Comparison of ENCODE assay signal across 8 cellular contexts in the genomic region with DNA sequence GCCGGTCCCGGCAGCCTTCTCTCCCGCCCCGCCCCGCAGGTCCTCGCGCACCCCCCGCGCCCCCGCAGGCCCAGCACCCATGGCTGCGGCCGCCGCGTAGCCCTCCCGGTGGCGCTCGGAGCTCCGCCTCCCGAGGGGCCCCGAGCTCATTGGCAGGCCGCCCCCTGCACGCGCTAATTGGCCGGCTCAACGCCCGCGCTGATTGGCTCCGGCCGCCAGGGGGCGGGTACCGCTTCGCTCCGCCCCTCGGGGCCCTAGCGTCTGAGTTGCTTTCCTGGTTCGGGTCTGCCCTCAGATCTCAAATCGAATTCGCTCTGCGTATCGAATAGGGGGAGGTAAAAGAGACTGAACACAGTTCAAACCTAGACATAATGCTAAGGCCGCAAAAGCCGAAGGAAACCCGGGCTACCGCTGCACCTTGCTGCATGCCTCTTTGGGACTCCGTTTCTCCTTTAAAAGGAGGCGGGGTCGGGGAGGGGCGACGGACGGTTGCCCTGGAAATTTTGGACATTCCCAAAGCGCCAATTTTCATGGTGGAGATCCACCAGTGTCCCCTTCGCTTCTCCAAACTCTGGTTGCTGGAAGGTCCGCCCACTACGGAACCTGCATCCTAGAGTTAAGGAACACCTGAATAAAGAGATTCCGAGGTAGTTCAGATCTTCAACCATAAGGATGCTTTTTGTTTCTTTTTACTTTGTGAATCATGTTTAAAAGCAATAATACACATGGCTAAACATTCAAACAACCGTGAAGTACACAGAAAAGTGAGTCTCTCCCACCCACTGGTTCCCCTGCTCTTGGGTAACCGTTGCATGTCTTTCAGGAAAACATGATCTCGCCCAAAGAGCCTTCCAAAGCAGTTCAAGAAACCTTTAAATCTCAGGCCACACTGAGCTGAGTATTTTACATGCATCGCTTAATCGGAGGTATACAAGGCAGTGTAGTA. TPM values are rescaled to one million over a fixed set of nuclear protein-coding genes. Genes with fewer than 3 reads are reported as not detected.
DNase-seq lines count a peak whose midpoint lies in the region; ATAC-seq and TF ChIP-seq lines count a peak whose summit lies in the region.

A gene (minus strand): TSS at position 117 of the 946 bp plus-strand sequence. CDS start 463 bp downstream, outside the sequence.

- WGBS in adrenal gland, 4 donors = 12 to 37% (median 17%) methylated on average over 20 to 60 of the region's 60 CpGs
- 13% methylated on average over 60 of the region's 60 CpGs for WGBS in heart right ventricle, 2 donors
- WGBS in prostate gland = 18% methylated on average over 35 of the region's 60 CpGs
- WGBS in urinary bladder = 12% methylated on average over 57 of the region's 60 CpGs

- no peaks in the 10 kb centered on the region for H3K27me3 ChIP-seq in adrenal gland
- no peaks in the 10 kb centered on the region for H3K27me3 ChIP-seq in heart right ventricle
- no peaks in the 10 kb centered on the region for H3K27me3 ChIP-seq in prostate gland (replicated peaks; ENCODE audit: insufficient read depth)

- no peaks in the 10 kb centered on the region for H3K36me3 ChIP-seq in adrenal gland (replicated peaks in 1 of 2)
- H3K36me3 ChIP-seq in heart right ventricle = no peaks in the 10 kb centered on the region
- no peaks in the 10 kb centered on the region for H3K36me3 ChIP-seq in prostate gland
- H3K36me3 ChIP-seq in urinary bladder (ENCODE audit: insufficient read depth) = no peaks in the 10 kb centered on the region

- TF ChIP-seq POLR2A in adrenal gland (IDR thresholded peaks at IDR 0.05) (peak in 1 of 2 donors; percentile 79), prostate gland (IDR thresholded peaks at IDR 0.05) (peak; percentile 82)

- H3K4me3 ChIP-seq in GM12865 (ENCODE audit: low read depth, low read length) (peak within 1 kb of the TSS; percentile 76), adrenal gland (peak within 1 kb of the TSS; percentile 11 to 96 (median 62)), heart right ventricle (peak within 1 kb of the TSS; percentile 50 to 89 (median 80)), prostate gland (peak within 1 kb of the TSS; percentile 74 to 84), urinary bladder (ENCODE audit: low read depth, low read length) (peak within 1 kb of the TSS; percentile 60)

- intact Hi-C loops in adrenal gland (cut with DNase I) = no loop called here
- intact Hi-C loops in heart right ventricle (cut with DNase I) = loop anchor here in 1 of 10 donors (5.0 kb wide), 1 partner anchor 115 kb away; no protein-coding TSS in a partner anchor
- intact Hi-C loops in prostate gland (cut with DNase I) = loop anchor here (10.0 kb wide), 1 partner anchor 972 kb away; a partner anchor contains a TSS

- H3K27ac ChIP-seq in adrenal gland = peak within 1 kb of the TSS; percentile 66 to 93 (median 83)
- H3K27ac ChIP-seq in heart right ventricle = peak within 1 kb of the TSS; percentile 65 to 94 (median 90)
- H3K27ac ChIP-seq in prostate gland = peak within 1 kb of the TSS; percentile 77 to 81
- no peak within 1 kb of the TSS for H3K27ac ChIP-seq in urinary bladder (ENCODE audit: low read depth)

- H3K4me1 ChIP-seq in adrenal gland (replicated peaks in 1 of 2) = peaks cover 47 to 65% of the 10 kb centered on the region in 2 donors
- peaks cover 29 to 83% (median 71%) of the 10 kb centered on the region in 9 donors for H3K4me1 ChIP-seq in heart right ventricle
- peaks cover 14% of the 10 kb centered on the region for H3K4me1 ChIP-seq in prostate gland (replicated peaks)
- H3K4me1 ChIP-seq in urinary bladder (ENCODE audit: insufficient read depth) = peaks cover 8% of the 10 kb centered on the region

- no peak for TF ChIP-seq CTCF in GM12865 (IDR thresholded peaks at IDR 0.05; ENCODE audit: insufficient read depth, low read depth, low read length, missing control alignments)
- peak in 5 of 6 experiments; percentile 12 to 60 (median 33) for TF ChIP-seq CTCF in adrenal gland (IDR thresholded peaks at IDR 0.05)
- TF ChIP-seq CTCF in heart right ventricle (IDR thresholded peaks at IDR 0.05) = peak; percentile 8 to 68 (median 42)
- TF ChIP-seq CTCF in prostate gland (IDR thresholded peaks at IDR 0.05) = peak; percentile 65 to 88 (median 78)

- H3K9me3 ChIP-seq in adrenal gland (replicated peaks in 1 of 3) = no peaks in the 10 kb centered on the region
- no peaks in the 10 kb centered on the region for H3K9me3 ChIP-seq in heart right ventricle
- no peaks in the 10 kb centered on the region for H3K9me3 ChIP-seq in prostate gland

- DNase-seq in GM12865 (ENCODE audit: low read depth) (peak; percentile 95), NCI-H1417 (lab: John Stamatoyannopoulos, UW) (peak; percentile 90 to 94 (median 93)), T-helper 1 cell (peak; percentile 89 to 95 (median 91)), adrenal gland (peak; percentile 93 to 97 (median 95)), heart right ventricle (peak; percentile 95 to 97), prostate gland (ENCODE audit: low spot score) (peak; percentile 92)

- ATAC-seq in HG02678 (IDR thresholded peaks at IDR 0.05; ENCODE audit: unreplicated experiment) (peak; percentile 67), heart right ventricle (peak; percentile 72 to 78 (median 75))

RNA-seq across cellular contexts. Expression of the gene that starts here (rescaled TPM):
- total RNA-seq in adrenal gland = 100 to 1,000 TPM in 5 of 8 donors, 10 to 100 TPM in 3; 91.9 to 303 (median 136) TPM
- 10 to 100 TPM; 52.6 to 56.6 (median 54.3) TPM for polyA plus RNA-seq in adrenal gland
- 100 to 1,000 TPM in 4 of 10 donors, 10 to 100 TPM in 6; 68.8 to 109 (median 81.6) TPM for total RNA-seq in heart right ventricle
- polyA plus RNA-seq in heart right ventricle = 100 to 1,000 TPM in 1 of 2 donors, 10 to 100 TPM in 1; 91.4 to 104 TPM
- 10 to 100 TPM; 95.5 to 96.9 TPM for total RNA-seq in prostate gland
- 20.8 TPM for total RNA-seq in urinary bladder
- polyA plus RNA-seq in urinary bladder = 64.5 TPM
